19 cellular contexts compared by ENCODE assay signal in the genomic region with DNA sequence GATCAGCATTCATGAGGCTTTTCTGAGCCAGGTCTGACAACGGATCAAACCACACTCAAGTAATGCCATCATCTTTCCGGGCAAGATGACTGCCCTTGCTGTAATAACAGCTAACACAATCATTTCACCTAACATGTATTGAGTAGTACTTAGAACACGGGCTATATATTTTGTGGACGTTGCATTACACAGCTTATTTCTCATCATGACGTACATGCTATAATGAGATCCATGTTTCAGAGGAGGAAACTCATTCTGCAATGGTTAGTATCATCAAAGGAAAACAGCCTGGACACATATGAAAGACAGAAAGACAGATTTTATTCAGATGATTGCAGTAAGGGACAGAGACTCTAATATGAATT.
"Had no signal": no experiment of that assay in that cellular context is flagged by ENCODE, and none has a peak within 500 bp of the region (broad histone marks: within the 10 kb centered on the region; RNA-seq: fewer than 3 reads in every experiment).

No MANE protein-coding gene starts in this region.

- H3K4me3 ChIP-seq: breast epithelium, dorsolateral prefrontal cortex, prostate gland, right lobe of liver, transverse colon had no signal

- H3K36me3 ChIP-seq: breast epithelium, prostate gland, right lobe of liver, transverse colon had no signal

- H3K4me1 ChIP-seq: breast epithelium, prostate gland, right lobe of liver, transverse colon had no signal

- H3K27me3 Mint-ChIP-seq: activated naive CD8-positive, alpha-beta T cell treated with anti-CD3 and anti-CD28 coated beads for 36 hours had no signal

- DNase-seq: activated CD8-positive, alpha-beta memory T cell treated with anti-CD3 and anti-CD28 coated beads, Interleukin-2, amount 50 U/mL, for 4 hours; activated gamma-delta T cell treated with Interleukin-2 at 50 U/mL for 16 hours; activated naive CD8-positive, alpha-beta T cell treated with anti-CD3 and anti-CD28 coated beads for 36 hours; activated T-cell treated with anti-CD3 and anti-CD28 coated beads, Interleukin-2, amount 50 U/mL, for 72 hours; aorta; dorsolateral prefrontal cortex; hippocampal formation; midbrain; naive B cell; right lobe of liver; stimulated activated CD4-positive, alpha-beta T cell treated with anti-CD3 and anti-CD28 coated beads, Interleukin-12 subunit alpha, Interleukin-12 subunit beta, amount 100 ng/mL, for 4 hours; stimulated activated naive CD4-positive, alpha-beta T cell; substantia nigra; T1000; transverse colon had no signal

- H3K36me3 Mint-ChIP-seq: activated naive CD8-positive, alpha-beta T cell treated with anti-CD3 and anti-CD28 coated beads for 36 hours had no signal

- H3K27me3 ChIP-seq: breast epithelium, right lobe of liver, transverse colon had no signal

- H3K9me3 ChIP-seq: breast epithelium, prostate gland, right lobe of liver, transverse colon had no signal

- H3K27ac Mint-ChIP-seq: activated CD8-positive, alpha-beta T cell treated with anti-CD3 and anti-CD28 coated beads for 36 hours; activated naive CD8-positive, alpha-beta T cell treated with anti-CD3 and anti-CD28 coated beads for 36 hours; activated T-cell treated with anti-CD3 and anti-CD28 coated beads, Interleukin-2, amount 50 U/mL, for 72 hours; naive B cell had no signal

- H3K27ac ChIP-seq: breast epithelium, dorsolateral prefrontal cortex, prostate gland, right lobe of liver, transverse colon, VCaP had no signal

- H3K4me1 Mint-ChIP-seq: naive B cell had no signal

- H3K9me3 Mint-ChIP-seq: activated CD8-positive, alpha-beta T cell treated with anti-CD3 and anti-CD28 coated beads for 36 hours; activated naive CD8-positive, alpha-beta T cell treated with anti-CD3 and anti-CD28 coated beads for 36 hours; activated T-cell treated with anti-CD3 and anti-CD28 coated beads, Interleukin-2, amount 50 U/mL, for 72 hours had no signal

- H3K4me3 Mint-ChIP-seq: activated CD8-positive, alpha-beta T cell treated with anti-CD3 and anti-CD28 coated beads for 36 hours; activated naive CD8-positive, alpha-beta T cell treated with anti-CD3 and anti-CD28 coated beads for 36 hours; activated T-cell treated with anti-CD3 and anti-CD28 coated beads, Interleukin-2, amount 50 U/mL, for 72 hours; naive B cell had no signal
